Comparison of ENCODE assay signal across 9 cellular contexts in the genomic region with DNA sequence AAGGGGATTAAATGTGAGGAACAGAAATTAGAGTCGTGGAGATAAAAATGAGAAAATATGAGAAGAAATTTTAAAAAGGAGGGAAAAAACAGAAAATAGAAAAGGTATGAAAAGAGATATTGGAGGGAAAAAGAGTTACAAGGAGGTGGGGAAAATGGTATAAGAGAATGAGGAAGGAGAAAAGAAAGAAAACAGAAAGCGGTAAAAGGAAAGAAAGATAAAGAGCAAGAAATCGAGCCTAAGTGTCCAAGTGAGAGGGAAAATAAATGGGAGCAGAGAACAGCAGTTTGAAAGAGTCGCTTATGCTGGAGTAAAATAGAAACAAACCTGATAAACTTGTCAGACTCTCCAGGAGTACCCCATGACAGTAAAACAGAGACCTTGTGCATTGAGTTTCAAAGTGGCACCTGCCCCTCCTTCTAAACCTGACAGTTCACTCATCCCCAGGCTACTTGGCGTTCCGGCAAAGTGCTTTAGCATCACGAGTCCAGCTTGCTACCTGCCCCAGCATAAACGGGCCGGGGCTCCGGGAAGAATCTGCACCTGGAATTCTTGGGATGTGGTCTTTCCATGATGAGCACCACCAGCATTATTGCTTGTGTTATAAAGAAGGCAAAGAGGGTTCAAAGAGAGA. TPM values are rescaled to one million over a fixed set of nuclear protein-coding genes. Genes with fewer than 3 reads are reported as not detected.
DNase-seq lines count a peak whose midpoint lies in the region; ATAC-seq, FAIRE-seq and TF ChIP-seq lines count a peak whose summit lies in the region.
"Had no signal": no experiment of that assay in that cellular context is flagged by ENCODE, and none has a peak within 500 bp of the region (broad histone marks: within the 10 kb centered on the region; RNA-seq: fewer than 3 reads in every experiment).

No MANE protein-coding gene starts in this region.

- no peak for FAIRE-seq in bronchial epithelial cell (lab: Jason Lieb, UNC)
- FAIRE-seq: islet of Langerhans had no signal

- DNase-seq in CD4-positive, alpha-beta T cell: no peak
- DNase-seq in bronchial epithelial cell (ENCODE audit: low read depth) (no peak), GM19240 (ENCODE audit: insufficient read length, low spot score) (no peak)
- DNase-seq in effector CD4-positive, alpha-beta T cell: no peak

- peaks cover 16% of the 10 kb centered on the region for H3K4me1 Mint-ChIP-seq in CD4-positive, alpha-beta T cell (ENCODE audit: low read depth)

- H3K4me2 ChIP-seq in KMS-11: peak overlapping the region; percentile 37; the same call in 1 of the 2 replicates

- CTCF ChIA-PET in CD4-positive, alpha-beta T cell (lab: Charles Lee): no interaction called here

- 18 to 22% methylated on average over 10 of the region's 10 CpGs for WGBS in mesodermal cell (ENCODE audit: insufficient coverage in 2 of 2), 2 experiments

- H3K36me3 ChIP-seq in KMS-11 (ENCODE audit: insufficient read depth): no peaks in the 10 kb centered on the region
- no peaks in the 10 kb centered on the region for H3K36me3 ChIP-seq in bronchial epithelial cell (ENCODE audit: control insufficient read depth, insufficient read depth, low read length)
- no peaks in the 10 kb centered on the region for H3K36me3 ChIP-seq in mesodermal cell (ENCODE audit: control insufficient read depth, insufficient read depth, low read length)

- H3K4me3 ChIP-seq in KMS-11 (IDR thresholded peaks at IDR 0.05; ENCODE audit: insufficient read depth, low read depth, low read length) (no peak overlapping the region), bronchial epithelial cell (ENCODE audit: low read depth, low read length) (peak overlapping the region; percentile 19), mesodermal cell (ENCODE audit: extremely low read depth, insufficient read depth, low read length, poor library complexity, severe bottlenecking) (peak overlapping the region; percentile 64)

- H3K4me1 ChIP-seq in KMS-11 (ENCODE audit: low read depth, poor library complexity, severe bottlenecking) (peaks cover 7% of the 10 kb centered on the region), mesodermal cell (ENCODE audit: control insufficient read depth, insufficient read depth, low read length, poor library complexity, severe bottlenecking) (peaks cover 6% of the 10 kb centered on the region)

- no peaks in the 10 kb centered on the region for H3K79me2 ChIP-seq in KMS-11 (ENCODE audit: insufficient read depth, low read depth)

- no peaks in the 10 kb centered on the region for H3K36me3 Mint-ChIP-seq in CD4-positive, alpha-beta T cell (ENCODE audit: low read depth)

- H3K27ac Mint-ChIP-seq in CD4-positive, alpha-beta T cell: peak overlapping the region; percentile 61

- H3K27me3 ChIP-seq in CD4-positive, alpha-beta T cell (ENCODE audit: control insufficient read depth, insufficient read depth, low read length): peaks cover 14% of the 10 kb centered on the region
- peaks cover 9% of the 10 kb centered on the region; the same call in 1 of the 2 replicates for H3K27me3 ChIP-seq in KMS-11 (ENCODE audit: insufficient read depth, low read depth)
- H3K27me3 ChIP-seq in bronchial epithelial cell (ENCODE audit: control insufficient read depth, insufficient read depth, low read length): peaks cover 5% of the 10 kb centered on the region

- H3K27ac ChIP-seq in CD4-positive, alpha-beta T cell (ENCODE audit: low read depth, low read length): no peak overlapping the region
- H3K27ac ChIP-seq in KMS-11 (no peak overlapping the region), mesodermal cell (ENCODE audit: low read depth, low read length, severe bottlenecking) (no peak overlapping the region)

- peak overlapping the region; percentile 23; the same call in 1 of the 2 replicates for H2AFZ ChIP-seq in KMS-11 (ENCODE audit: low read depth)

- peak overlapping the region; percentile 70 for H3K4me3 Mint-ChIP-seq in CD4-positive, alpha-beta T cell

- POLR2A ChIA-PET in CD4-positive, alpha-beta T cell (lab: Charles Lee): no interaction called here

- TF ChIP-seq CTCF in CD4-positive, alpha-beta T cell (IDR thresholded peaks at IDR 0.05): no peak
- TF ChIP-seq CTCF in KMS-11 (conservative IDR thresholded peaks at IDR 0.05; ENCODE audit: low read depth, low read length) (no peak), bronchial epithelial cell (IDR thresholded peaks at IDR 0.05; ENCODE audit: insufficient read depth, low read length, severe bottlenecking) (no peak)

- no peaks in the 10 kb centered on the region for H3K9me3 Mint-ChIP-seq in CD4-positive, alpha-beta T cell

- no peak for ATAC-seq in CD4-positive, alpha-beta T cell (ENCODE audit: poor library complexity)
- ATAC-seq in GM19397 (IDR thresholded peaks at IDR 0.05; ENCODE audit: unreplicated experiment): no peak
- no peak for ATAC-seq in GM21381 (IDR thresholded peaks at IDR 0.05; ENCODE audit: unreplicated experiment)

- no peaks in the 10 kb centered on the region for H4K20me1 ChIP-seq in KMS-11 (ENCODE audit: insufficient read depth)

- peaks cover 21% of the 10 kb centered on the region for H3K27me3 Mint-ChIP-seq in CD4-positive, alpha-beta T cell

- H3K9me3 ChIP-seq in CD4-positive, alpha-beta T cell (ENCODE audit: control insufficient read depth, low read length): no peaks in the 10 kb centered on the region
- H3K9me3 ChIP-seq in mesodermal cell (ENCODE audit: control insufficient read depth, low read length): no peaks in the 10 kb centered on the region

- no peak overlapping the region for H3K9ac ChIP-seq in KMS-11

- intact Hi-C loops in CD4-positive, alpha-beta T cell (cut with DNase I, micrococcal nuclease): loop anchor here in 1 of 2 experiments (5.0 kb wide), 1 partner anchor 81 kb away; no protein-coding TSS in a partner anchor

RNA-seq across cellular contexts. Expression of gene NEGR1, which starts 0.6 kb away (rescaled TPM):
- under 1 TPM; 0.03 TPM for total RNA-seq in CD4-positive, alpha-beta T cell
- 0.13 and 0.26 TPM in 2 replicates for total RNA-seq in bronchial epithelial cell
- 0.70 TPM for polyA plus RNA-seq in mesodermal cell (2013, experiment 1 of 2)
- 0.40 TPM for polyA plus RNA-seq in mesodermal cell (2013, experiment 2 of 2)
